Comparison of ENCODE assay signal across 3 cellular contexts in genomic region chr11:27816200-27816599, GRCh38.
TF ChIP-seq lines count a peak whose summit lies in the region.

No MANE protein-coding gene starts in this region.

TF ChIP-seq in A549, 52 proteins besides CTCF, POLR2A, EP300 and RAD21 (continued from another document):
- TF ChIP-seq, protein P1, sequence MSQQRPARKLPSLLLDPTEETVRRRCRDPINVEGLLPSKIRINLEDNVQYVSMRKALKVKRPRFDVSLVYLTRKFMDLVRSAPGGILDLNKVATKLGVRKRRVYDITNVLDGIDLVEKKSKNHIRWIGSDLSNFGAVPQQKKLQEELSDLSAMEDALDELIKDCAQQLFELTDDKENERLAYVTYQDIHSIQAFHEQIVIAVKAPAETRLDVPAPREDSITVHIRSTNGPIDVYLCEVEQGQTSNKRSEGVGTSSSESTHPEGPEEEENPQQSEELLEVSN (IDR thresholded peaks at IDR 0.05; ENCODE audit: borderline replicate concordance, low read depth), result no peak
- TF ChIP-seq RNF2 (IDR thresholded peaks at IDR 0.05; ENCODE audit: borderline replicate concordance, low read depth) (no peak), FOXS1 (CRISPR knock-in tag; IDR thresholded peaks at IDR 0.05) (no peak), MAFK (IDR thresholded peaks at IDR 0.05; ENCODE audit: partially characterized antibody) (peak; percentile 76), MYC (IDR thresholded peaks at IDR 0.05; ENCODE audit: borderline replicate concordance, low read length) (no peak), FOSB (CRISPR knock-in tag; IDR thresholded peaks at IDR 0.05) (no peak)
TF ChIP-seq in A549: peak in this region for 1.

TF ChIP-seq in GM23338, 12 proteins besides CTCF, POLR2A, EP300 and RAD21:
- TF ChIP-seq REST (IDR thresholded peaks at IDR 0.05; ENCODE audit: unreplicated experiment), result no peak
- no peak for TF ChIP-seq ZNF114 (CRISPR knock-in tag; IDR thresholded peaks at IDR 0.05)
- TF ChIP-seq, protein P2, sequence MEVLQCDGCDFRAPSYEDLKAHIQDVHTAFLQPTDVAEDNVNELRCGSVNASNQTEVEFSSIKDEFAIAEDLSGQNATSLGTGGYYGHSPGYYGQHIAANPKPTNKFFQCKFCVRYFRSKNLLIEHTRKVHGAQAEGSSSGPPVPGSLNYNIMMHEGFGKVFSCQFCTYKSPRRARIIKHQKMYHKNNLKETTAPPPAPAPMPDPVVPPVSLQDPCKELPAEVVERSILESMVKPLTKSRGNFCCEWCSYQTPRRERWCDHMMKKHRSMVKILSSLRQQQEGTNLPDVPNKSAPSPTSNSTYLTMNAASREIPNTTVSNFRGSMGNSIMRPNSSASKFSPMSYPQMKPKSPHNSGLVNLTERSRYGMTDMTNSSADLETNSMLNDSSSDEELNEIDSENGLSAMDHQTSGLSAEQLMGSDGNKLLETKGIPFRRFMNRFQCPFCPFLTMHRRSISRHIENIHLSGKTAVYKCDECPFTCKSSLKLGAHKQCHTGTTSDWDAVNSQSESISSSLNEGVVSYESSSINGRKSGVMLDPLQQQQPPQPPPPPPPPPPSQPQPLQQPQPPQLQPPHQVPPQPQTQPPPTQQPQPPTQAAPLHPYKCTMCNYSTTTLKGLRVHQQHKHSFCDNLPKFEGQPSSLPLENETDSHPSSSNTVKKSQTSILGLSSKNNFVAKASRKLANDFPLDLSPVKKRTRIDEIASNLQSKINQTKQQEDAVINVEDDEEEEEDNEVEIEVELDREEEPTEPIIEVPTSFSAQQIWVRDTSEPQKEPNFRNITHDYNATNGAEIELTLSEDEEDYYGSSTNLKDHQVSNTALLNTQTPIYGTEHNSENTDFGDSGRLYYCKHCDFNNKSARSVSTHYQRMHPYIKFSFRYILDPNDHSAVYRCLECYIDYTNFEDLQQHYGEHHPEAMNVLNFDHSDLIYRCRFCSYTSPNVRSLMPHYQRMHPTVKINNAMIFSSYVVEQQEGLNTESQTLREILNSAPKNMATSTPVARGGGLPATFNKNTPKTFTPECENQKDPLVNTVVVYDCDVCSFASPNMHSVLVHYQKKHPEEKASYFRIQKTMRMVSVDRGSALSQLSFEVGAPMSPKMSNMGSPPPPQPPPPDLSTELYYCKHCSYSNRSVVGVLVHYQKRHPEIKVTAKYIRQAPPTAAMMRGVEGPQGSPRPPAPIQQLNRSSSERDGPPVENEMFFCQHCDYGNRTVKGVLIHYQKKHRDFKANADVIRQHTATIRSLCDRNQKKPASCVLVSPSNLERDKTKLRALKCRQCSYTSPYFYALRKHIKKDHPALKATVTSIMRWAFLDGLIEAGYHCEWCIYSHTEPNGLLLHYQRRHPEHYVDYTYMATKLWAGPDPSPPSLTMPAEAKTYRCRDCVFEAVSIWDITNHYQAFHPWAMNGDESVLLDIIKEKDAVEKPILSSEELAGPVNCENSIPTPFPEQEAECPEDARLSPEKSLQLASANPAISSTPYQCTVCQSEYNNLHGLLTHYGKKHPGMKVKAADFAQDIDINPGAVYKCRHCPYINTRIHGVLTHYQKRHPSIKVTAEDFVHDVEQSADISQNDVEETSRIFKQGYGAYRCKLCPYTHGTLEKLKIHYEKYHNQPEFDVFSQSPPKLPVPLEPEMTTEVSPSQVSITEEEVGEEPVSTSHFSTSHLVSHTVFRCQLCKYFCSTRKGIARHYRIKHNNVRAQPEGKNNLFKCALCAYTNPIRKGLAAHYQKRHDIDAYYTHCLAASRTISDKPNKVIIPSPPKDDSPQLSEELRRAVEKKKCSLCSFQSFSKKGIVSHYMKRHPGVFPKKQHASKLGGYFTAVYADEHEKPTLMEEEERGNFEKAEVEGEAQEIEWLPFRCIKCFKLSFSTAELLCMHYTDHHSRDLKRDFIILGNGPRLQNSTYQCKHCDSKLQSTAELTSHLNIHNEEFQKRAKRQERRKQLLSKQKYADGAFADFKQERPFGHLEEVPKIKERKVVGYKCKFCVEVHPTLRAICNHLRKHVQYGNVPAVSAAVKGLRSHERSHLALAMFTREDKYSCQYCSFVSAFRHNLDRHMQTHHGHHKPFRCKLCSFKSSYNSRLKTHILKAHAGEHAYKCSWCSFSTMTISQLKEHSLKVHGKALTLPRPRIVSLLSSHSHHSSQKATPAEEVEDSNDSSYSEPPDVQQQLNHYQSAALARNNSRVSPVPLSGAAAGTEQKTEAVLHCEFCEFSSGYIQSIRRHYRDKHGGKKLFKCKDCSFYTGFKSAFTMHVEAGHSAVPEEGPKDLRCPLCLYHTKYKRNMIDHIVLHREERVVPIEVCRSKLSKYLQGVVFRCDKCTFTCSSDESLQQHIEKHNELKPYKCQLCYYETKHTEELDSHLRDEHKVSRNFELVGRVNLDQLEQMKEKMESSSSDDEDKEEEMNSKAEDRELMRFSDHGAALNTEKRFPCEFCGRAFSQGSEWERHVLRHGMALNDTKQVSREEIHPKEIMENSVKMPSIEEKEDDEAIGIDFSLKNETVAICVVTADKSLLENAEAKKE (CRISPR knock-in tag; IDR thresholded peaks at IDR 0.05), result no peak

TF ChIP-seq in IMR-90, 13 proteins besides CTCF, POLR2A, EP300 and RAD21 (continued from another document):
- TF ChIP-seq, protein P3, sequence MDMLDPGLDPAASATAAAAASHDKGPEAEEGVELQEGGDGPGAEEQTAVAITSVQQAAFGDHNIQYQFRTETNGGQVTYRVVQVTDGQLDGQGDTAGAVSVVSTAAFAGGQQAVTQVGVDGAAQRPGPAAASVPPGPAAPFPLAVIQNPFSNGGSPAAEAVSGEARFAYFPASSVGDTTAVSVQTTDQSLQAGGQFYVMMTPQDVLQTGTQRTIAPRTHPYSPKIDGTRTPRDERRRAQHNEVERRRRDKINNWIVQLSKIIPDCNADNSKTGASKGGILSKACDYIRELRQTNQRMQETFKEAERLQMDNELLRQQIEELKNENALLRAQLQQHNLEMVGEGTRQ (IDR thresholded peaks at IDR 0.05; ENCODE audit: low read depth, low read length), result no peak
- TF ChIP-seq MAFK (IDR thresholded peaks at IDR 0.05; ENCODE audit: low read depth, low read length) (peak; percentile 77), MXI1 (IDR thresholded peaks at IDR 0.05; ENCODE audit: borderline replicate concordance, low read depth, low read length) (no peak)
